8 cellular contexts compared by ENCODE assay signal in the genomic region with DNA sequence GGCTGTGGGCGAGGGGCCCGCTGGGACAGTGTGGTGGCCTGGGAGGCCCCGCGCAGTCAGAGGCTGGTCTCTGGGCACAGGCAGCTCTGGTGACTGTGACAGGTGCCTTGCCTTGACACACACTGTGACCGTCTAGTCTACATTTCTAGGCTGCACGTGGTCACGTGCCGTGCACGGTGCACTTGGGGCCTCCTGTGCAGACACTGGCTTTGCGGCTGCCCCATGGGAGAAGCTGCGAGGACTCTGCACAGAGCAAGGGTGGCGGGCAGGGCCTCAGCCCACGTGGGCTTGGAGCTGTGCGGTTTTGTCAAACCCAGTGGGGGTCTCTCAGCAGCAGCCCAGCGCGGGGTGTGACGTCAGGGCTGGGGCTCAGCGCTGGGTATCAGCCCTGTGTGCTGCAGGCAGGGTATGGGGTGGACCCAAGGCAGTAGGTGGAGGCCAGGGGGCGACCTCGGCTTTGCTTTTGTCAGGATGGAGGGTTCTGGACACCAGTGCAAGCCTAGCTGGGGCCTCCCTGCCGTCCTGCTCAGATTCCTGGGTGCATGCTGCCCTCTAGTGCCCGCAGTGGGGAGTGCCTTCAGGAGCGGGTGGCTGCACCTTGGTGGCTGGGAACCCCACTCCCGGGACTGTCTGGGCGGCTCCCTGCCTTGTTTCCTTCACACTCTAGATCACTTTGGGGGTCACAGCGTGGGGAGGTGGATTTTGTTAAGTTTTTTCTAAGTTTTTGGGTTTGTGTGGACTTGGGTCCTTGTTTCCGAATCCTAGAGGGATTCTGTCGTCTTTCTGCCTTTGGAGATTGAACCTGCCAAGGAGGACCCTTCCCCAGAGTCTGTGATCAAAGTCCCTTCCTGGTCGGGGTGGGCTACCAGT.
DNase-seq lines count a peak whose midpoint lies in the region; ATAC-seq and TF ChIP-seq lines count a peak whose summit lies in the region.

No MANE protein-coding gene starts in this region.

- DNase-seq in GDM1 (lab: John Stamatoyannopoulos, UW) (peak; percentile 62), HK-2 (ENCODE audit: unreplicated experiment) (peak; percentile 91), epithelial cell of esophagus (ENCODE audit: low read depth) (peak; percentile 74), myocyte (ENCODE audit: low read depth) (peak; percentile 85)
- peak; percentile 93 for DNase-seq in activated CD8-positive, alpha-beta memory T cell treated with anti-CD3 and anti-CD28 coated beads, Interleukin-2, amount 50 U/mL, for 48 hours
- DNase-seq in stimulated activated CD8-positive, alpha-beta memory T cell treated with anti-CD3 and anti-CD28 coated beads, Interleukin-4, amount 100 ng/mL, for 48 hours = peak; percentile 91

- H4K20me1 ChIP-seq in OCI-LY3 (ENCODE audit: insufficient read depth, low read length) = peaks cover 92% of the 10 kb centered on the region

- H3K9ac ChIP-seq in OCI-LY3 (ENCODE audit: low read length) = no peak overlapping the region

- H2AFZ ChIP-seq in OCI-LY3 (ENCODE audit: low read depth, low read length) = no peak overlapping the region

- H3K27me3 ChIP-seq in OCI-LY3 (ENCODE audit: low read depth, low read length) = no peaks in the 10 kb centered on the region

- H3K79me2 ChIP-seq in OCI-LY3 (ENCODE audit: low read length) = peaks cover 60% of the 10 kb centered on the region

- TF ChIP-seq CTCF in OCI-LY3 (IDR thresholded peaks at IDR 0.05; ENCODE audit: low read depth, low read length) (peak; percentile 97), epithelial cell of esophagus (IDR thresholded peaks at IDR 0.05; ENCODE audit: insufficient read depth, low read depth, low read length, missing control alignments) (peak; percentile 92)

- H3K36me3 ChIP-seq in OCI-LY3 (replicated peaks; ENCODE audit: low read depth, low read length) = peaks cover 18% of the 10 kb centered on the region

- ATAC-seq in GM21786 (IDR thresholded peaks at IDR 0.05; ENCODE audit: unreplicated experiment) = no peak

- H3K4me1 ChIP-seq in OCI-LY3 (ENCODE audit: low read length) = no peaks in the 10 kb centered on the region

- H3K4me3 ChIP-seq in OCI-LY3 (ENCODE audit: low read length) = no peak overlapping the region
- H3K4me3 ChIP-seq in epithelial cell of esophagus (ENCODE audit: low read length) = no peak overlapping the region

- no peak overlapping the region for H3K4me2 ChIP-seq in OCI-LY3 (ENCODE audit: low read length)

- H3K9me3 ChIP-seq in OCI-LY3 (ENCODE audit: insufficient read depth, low read length) = no peaks in the 10 kb centered on the region

- H3K27ac ChIP-seq in OCI-LY3 (ENCODE audit: low read length) = no peak overlapping the region
